In genomic region chr5:80654054-80654390, GRCh38 we compare ENCODE assay signal across 8 cellular contexts. TPM values are rescaled to one million over a fixed set of nuclear protein-coding genes. Genes with fewer than 3 reads are reported as not detected.
DNase-seq lines count a peak whose midpoint lies in the region; ATAC-seq, FAIRE-seq and TF ChIP-seq lines count a peak whose summit lies in the region.

No MANE protein-coding gene starts in this region.

- peaks cover 0 to 2% (median 0%) of the 10 kb centered on the region in 7 donors for H3K9me3 Mint-ChIP-seq in CD14-positive monocyte
- H3K9me3 Mint-ChIP-seq in neural progenitor cell = no peaks in the 10 kb centered on the region

- TF ChIP-seq CTCF in CD14-positive monocyte (IDR thresholded peaks at IDR 0.05) = no peak
- no peak for TF ChIP-seq CTCF in RWPE2 (IDR thresholded peaks at IDR 0.05; ENCODE audit: poor library complexity, severe bottlenecking)
- no peak for TF ChIP-seq CTCF in epithelial cell of esophagus (IDR thresholded peaks at IDR 0.05; ENCODE audit: insufficient read depth, low read depth, low read length, missing control alignments)
- no peak for TF ChIP-seq CTCF in neural progenitor cell (IDR thresholded peaks at IDR 0.05)

- no peaks in the 10 kb centered on the region for H3K27me3 ChIP-seq in RWPE2 (ENCODE audit: insufficient read depth, poor library complexity, severe bottlenecking)
- no peaks in the 10 kb centered on the region for H3K27me3 ChIP-seq in neural progenitor cell

- peaks cover 3% of the 10 kb centered on the region for H3F3A ChIP-seq in neural progenitor cell (ENCODE audit: low read depth)

- H3K36me3 ChIP-seq in RWPE2 (ENCODE audit: low read depth) (peaks cover 32% of the 10 kb centered on the region), neural progenitor cell (peaks cover 11% of the 10 kb centered on the region)

- H3K9ac ChIP-seq in neural progenitor cell = peak overlapping the region; percentile 73

- intact Hi-C loops in CD14-positive monocyte (cut with micrococcal nuclease) = no loop called here

- FAIRE-seq in GM19239 (lab: Jason Lieb, UNC) = no peak

- H3K27ac Mint-ChIP-seq in CD14-positive monocyte (peak overlapping the region in 1 of 7 donors; percentile 65), neural progenitor cell (no peak overlapping the region)

- no peaks in the 10 kb centered on the region for H3K9me3 ChIP-seq in RWPE2 (ENCODE audit: severe bottlenecking)
- no peaks in the 10 kb centered on the region for H3K9me3 ChIP-seq in neural progenitor cell (ENCODE audit: low read depth)

- peaks cover 25 to 33% of the 10 kb centered on the region in 2 donors for H3K36me3 Mint-ChIP-seq in CD14-positive monocyte
- peaks cover 18% of the 10 kb centered on the region for H3K36me3 Mint-ChIP-seq in neural progenitor cell

- peak overlapping the region; percentile 74 for H3K27ac ChIP-seq in RWPE2 (ENCODE audit: poor library complexity, severe bottlenecking)
- no peak overlapping the region for H3K27ac ChIP-seq in neural progenitor cell

- H3K4me1 ChIP-seq in RWPE2 (ENCODE audit: insufficient read depth, poor library complexity, severe bottlenecking) (peaks cover 4% of the 10 kb centered on the region), neural progenitor cell (peaks cover 23% of the 10 kb centered on the region)

- peaks cover 17% of the 10 kb centered on the region for H4K20me1 ChIP-seq in neural progenitor cell (ENCODE audit: low read depth)

- ATAC-seq in RWPE2 (ENCODE audit: low read depth) = no peak; the same call in 2 of the 3 replicates
- no peak for ATAC-seq in HG03159 (IDR thresholded peaks at IDR 0.05; ENCODE audit: unreplicated experiment)
- no peak for ATAC-seq in HG03378 (IDR thresholded peaks at IDR 0.05; ENCODE audit: unreplicated experiment)
- no peak for ATAC-seq in HG03565 (IDR thresholded peaks at IDR 0.05; ENCODE audit: unreplicated experiment)

- DNase-seq in CD14-positive monocyte (ENCODE audit: low spot score) = no peak
- DNase-seq in GM19239 (ENCODE audit: insufficient read length, low spot score) = peak; percentile 7
- DNase-seq in RWPE2 (ENCODE audit: low spot score) = no peak
- DNase-seq in epithelial cell of esophagus (ENCODE audit: low read depth) = no peak
- DNase-seq in neural progenitor cell (ENCODE audit: low spot score) = peak; percentile 35

- peak overlapping the region; percentile 98 for H3K4me2 ChIP-seq in neural progenitor cell

- peaks cover 23% of the 10 kb centered on the region for H3K4me1 Mint-ChIP-seq in CD14-positive monocyte
- H3K4me1 Mint-ChIP-seq in neural progenitor cell = peaks cover 26% of the 10 kb centered on the region

- H3K4me3 ChIP-seq in RWPE2 (ENCODE audit: severe bottlenecking) (peak overlapping the region; percentile 94), epithelial cell of esophagus (ENCODE audit: low read length) (peak overlapping the region; percentile 62), neural progenitor cell (peak overlapping the region; percentile 96)

- H3K27me3 Mint-ChIP-seq in CD14-positive monocyte (ENCODE audit: low read depth in 3 of 3) (no peaks in the 10 kb centered on the region), neural progenitor cell (ENCODE audit: insufficient read depth, low read depth) (peaks cover 6% of the 10 kb centered on the region)

- peak overlapping the region; percentile 73 to 87 for H3K4me3 Mint-ChIP-seq in CD14-positive monocyte
- H3K4me3 Mint-ChIP-seq in neural progenitor cell = peak overlapping the region; percentile 86

- H3K79me2 ChIP-seq in neural progenitor cell (ENCODE audit: low read depth) = peaks cover 21% of the 10 kb centered on the region

- H2AFZ ChIP-seq in neural progenitor cell (replicated peaks) = peak overlapping the region; percentile 27

RNA-seq across cellular contexts. Expression of gene MSH3, which starts 0.4 kb away (rescaled TPM):
- polyA plus RNA-seq in CD14-positive monocyte = 1 to 10 TPM; 8.0 to 9.9 TPM
- total RNA-seq in neural progenitor cell (ENCODE audit: low replicate concordance) = 16.6 and 26.1 TPM in 2 replicates

RNA-seq across cellular contexts. Expression of gene DHFR, which starts 0.8 kb away (rescaled TPM):
- polyA plus RNA-seq in CD14-positive monocyte = 1 to 10 TPM in 1 of 2 donors, under 1 TPM in 1; 0.75 to 1.1 TPM
- total RNA-seq in neural progenitor cell (ENCODE audit: low replicate concordance) = 107 and 128 TPM in 2 replicates

Comparison
In these comparisons a context has a peak if more than half of its experiments do, and no peak if none do; other contexts are left out.
1. DNase-seq: peak in GM19239 (single experiment) and neural progenitor cell (single experiment); none in CD14-positive monocyte (single experiment), RWPE2 (single experiment) and epithelial cell of esophagus (single experiment).
2. Peak in every context shown above with its lines, with median percentiles within 50 percentile points of each other: H3K4me3 ChIP-seq.